7 cellular contexts compared by ENCODE assay signal in the genomic region with DNA sequence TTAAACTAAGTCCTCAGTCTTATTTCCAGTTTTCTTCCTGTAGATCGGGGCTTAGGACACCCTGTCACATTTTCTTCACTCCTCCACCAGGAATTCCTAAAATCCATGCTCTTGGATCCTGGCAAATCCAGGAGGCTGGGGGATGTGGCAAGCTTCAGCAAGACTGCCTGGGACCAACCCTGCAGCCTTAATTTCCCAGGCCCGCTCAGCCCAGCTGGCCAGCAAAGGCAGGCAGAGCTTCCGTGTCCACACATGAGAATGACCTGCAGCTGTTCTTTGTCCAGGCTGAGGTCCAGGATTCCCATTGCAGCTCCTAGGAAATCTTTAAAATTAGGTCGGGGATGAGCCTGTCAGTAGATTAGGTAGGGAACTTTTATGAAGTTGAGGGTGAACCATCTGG.
DNase-seq lines count a peak whose midpoint lies in the region; ATAC-seq, FAIRE-seq and TF ChIP-seq lines count a peak whose summit lies in the region.
"Not testable (repeated sequence)": the region's sequence is repeated elsewhere in the genome, so short reads cannot be mapped to it uniquely, and the experiment has no call there.

No MANE protein-coding gene starts in this region.

- WGBS in K562 (ENCODE audit: insufficient coverage, low coverage, missing lambda C conversion rate) = 21% methylated on average over 2 of the region's 4 CpGs
- 77 to 82% methylated on average over 2 of the region's 4 CpGs for WGBS in sigmoid colon, 2 donors

- not testable (repeated sequence) for H3K9me3 ChIP-seq in Peyer's patch; K562 (replicated peaks; ENCODE audit: control insufficient read depth, insufficient read depth, low read depth, low read length); sigmoid colon; uterus

- intact Hi-C loops in K562 (cut with micrococcal nuclease); sigmoid colon (cut with DNase I); uterus (cut with DNase I; ENCODE audit: low total_unique reads): not testable (repeated sequence)

- not testable (repeated sequence) for H3K36me3 ChIP-seq in Peyer's patch; K562 (ENCODE audit: control insufficient read depth, insufficient read depth, low read length); sigmoid colon; uterus

- TF ChIP-seq POLR2A in Peyer's patch (IDR thresholded peaks at IDR 0.05); K562 (conservative IDR thresholded peaks at IDR 0.05); sigmoid colon (IDR thresholded peaks at IDR 0.05); uterus (IDR thresholded peaks at IDR 0.05): not testable (repeated sequence)

- H3K9me3 Mint-ChIP-seq in glutamatergic neuron (ENCODE audit: unreplicated experiment); natural killer cell treated with Interleukin-12 subunit alpha and Interleukin-12 subunit beta and Interleukin-15 and Interleukin-18, amount 100 ng/mL, for 72 hours: not testable (repeated sequence)

- H3K4me3 ChIP-seq in Peyer's patch, K562, sigmoid colon, uterus: not testable (repeated sequence)

- peak overlapping the region; percentile 51 to 84; a peak in 3 of 4 replicates for H3K9ac ChIP-seq in K562 (ENCODE audit: insufficient read depth in 1 of 2, low read depth in 2 of 2, low read length in 2 of 2)

- DNase-seq in Peyer's patch (peak in 2 of 3 donors; percentile 18 to 46), K562 (ENCODE audit: extremely low read depth in 1 of 4, low spot score in 3 of 4) (peak in 1 of 4 experiments; percentile 49), glutamatergic neuron (peak; percentile 21), left kidney (ENCODE audit: low read depth, low spot score) (peak; percentile 1), sigmoid colon (peak; percentile 79), uterus (peak; percentile 22 to 26)
- peak; percentile 58 for DNase-seq in natural killer cell treated with Interleukin-12 subunit alpha and Interleukin-12 subunit beta and Interleukin-15 and Interleukin-18, amount 100 ng/mL, for 72 hours (ENCODE audit: low spot score)

- not testable (repeated sequence) for TF ChIP-seq CTCF in Peyer's patch (IDR thresholded peaks at IDR 0.05); K562 (IDR thresholded peaks at IDR 0.05 in 2 of 3, conservative IDR thresholded peaks at IDR 0.05 in 1 of 3; ENCODE audit: insufficient read depth in 2 of 3, low read depth in 1 of 3, low read length in 3 of 3); glutamatergic neuron (IDR thresholded peaks at IDR 0.05; ENCODE audit: partially characterized antibody, unreplicated experiment); sigmoid colon (IDR thresholded peaks at IDR 0.05); uterus (IDR thresholded peaks at IDR 0.05)

- CTCF ChIA-PET in K562 (lab: Yijun Ruan, JAX; ENCODE audit: low intra/inter-chr PET ratio) = not testable (repeated sequence)

- H3K4me1 ChIP-seq in Peyer's patch; K562 (replicated peaks in 1 of 2; ENCODE audit: control insufficient read depth in 2 of 2, insufficient read depth in 2 of 2, low read length in 2 of 2); sigmoid colon; uterus: not testable (repeated sequence)

- not testable (repeated sequence) for FAIRE-seq in K562 (lab: Jason Lieb, UNC)

- H3K4me2 ChIP-seq in K562 (ENCODE audit: insufficient read depth, low read length) = peak overlapping the region; percentile 17; the same call in 1 of the 2 replicates

- not testable (repeated sequence) for H3K4me3 Mint-ChIP-seq in glutamatergic neuron (ENCODE audit: unreplicated experiment); natural killer cell treated with Interleukin-12 subunit alpha and Interleukin-12 subunit beta and Interleukin-15 and Interleukin-18, amount 100 ng/mL, for 72 hours

- not testable (repeated sequence) for BruUV-seq in K562 (replicated peaks; lab: Mats Ljungman, UMichigan)

- ATAC-seq in K562; natural killer cell treated with Interleukin-12 subunit alpha and Interleukin-12 subunit beta and Interleukin-15 and Interleukin-18, amount 100 ng/mL, for 72 hours: not testable (repeated sequence)

- TF ChIP-seq EP300 in K562 (IDR thresholded peaks at IDR 0.05; ENCODE audit: low read length); sigmoid colon (IDR thresholded peaks at IDR 0.05): not testable (repeated sequence)

- H3K9me1 ChIP-seq in K562 (ENCODE audit: control insufficient read depth, insufficient read depth, low read length) = not testable (repeated sequence)

- not testable (repeated sequence) for H4K20me1 ChIP-seq in K562 (replicated peaks; ENCODE audit: control insufficient read depth, insufficient read depth, low read length)

- POLR2A ChIA-PET in K562 (lab: Yijun Ruan, JAX) = not testable (repeated sequence)

- not testable (repeated sequence) for H2AFZ ChIP-seq in K562 (ENCODE audit: low read depth, low read length)

- not testable (repeated sequence) for H3K27me3 ChIP-seq in Peyer's patch; K562 (ENCODE audit: control insufficient read depth in 2 of 2, insufficient read depth in 2 of 2, low read length in 2 of 2); sigmoid colon; uterus

- H3K36me3 Mint-ChIP-seq in glutamatergic neuron (ENCODE audit: unreplicated experiment); natural killer cell treated with Interleukin-12 subunit alpha and Interleukin-12 subunit beta and Interleukin-15 and Interleukin-18, amount 100 ng/mL, for 72 hours: not testable (repeated sequence)

- H3K27ac ChIP-seq in Peyer's patch, sigmoid colon, uterus: not testable (repeated sequence)
- H3K27ac ChIP-seq in K562 (ENCODE audit: extremely low read depth, low read depth, low read length) = peak overlapping the region; percentile 68

- peaks cover 11% of the 10 kb centered on the region for H3K79me2 ChIP-seq in K562 (ENCODE audit: control insufficient read depth, insufficient read depth, low read length)

- H3K4me1 Mint-ChIP-seq in glutamatergic neuron (ENCODE audit: low read depth, unreplicated experiment); natural killer cell treated with Interleukin-12 subunit alpha and Interleukin-12 subunit beta and Interleukin-15 and Interleukin-18, amount 100 ng/mL, for 72 hours (ENCODE audit: low read depth in 2 of 2): not testable (repeated sequence)

- H3K27me3 Mint-ChIP-seq in glutamatergic neuron (ENCODE audit: unreplicated experiment); natural killer cell treated with Interleukin-12 subunit alpha and Interleukin-12 subunit beta and Interleukin-15 and Interleukin-18, amount 100 ng/mL, for 72 hours: not testable (repeated sequence)

- in situ Hi-C loops in K562 (cut with MboI) = not testable (repeated sequence)

- not testable (repeated sequence) for TF ChIP-seq RAD21 in K562 (CRISPR knock-in tag; conservative IDR thresholded peaks at IDR 0.05 in 1 of 2, IDR thresholded peaks at IDR 0.05 in 1 of 2)

- H3K27ac Mint-ChIP-seq in glutamatergic neuron (ENCODE audit: unreplicated experiment); natural killer cell treated with Interleukin-12 subunit alpha and Interleukin-12 subunit beta and Interleukin-15 and Interleukin-18, amount 100 ng/mL, for 72 hours: not testable (repeated sequence)

TF ChIP-seq in K562, 482 proteins besides CTCF, POLR2A, EP300 and RAD21:
- TF ChIP-seq, protein P1, sequence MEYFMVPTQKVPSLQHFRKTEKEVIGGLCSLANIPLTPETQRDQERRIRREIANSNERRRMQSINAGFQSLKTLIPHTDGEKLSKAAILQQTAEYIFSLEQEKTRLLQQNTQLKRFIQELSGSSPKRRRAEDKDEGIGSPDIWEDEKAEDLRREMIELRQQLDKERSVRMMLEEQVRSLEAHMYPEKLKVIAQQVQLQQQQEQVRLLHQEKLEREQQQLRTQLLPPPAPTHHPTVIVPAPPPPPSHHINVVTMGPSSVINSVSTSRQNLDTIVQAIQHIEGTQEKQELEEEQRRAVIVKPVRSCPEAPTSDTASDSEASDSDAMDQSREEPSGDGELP (CRISPR knock-in tag; IDR thresholded peaks at IDR 0.05; ENCODE audit: borderline replicate concordance) = peak; percentile 33; the same call in 1 of the 2 replicates
- peak; percentile 33; the same call in 1 of the 2 replicates for TF ChIP-seq RBFOX2 (IDR thresholded peaks at IDR 0.05; ENCODE audit: low read depth, low read length)
